ENCODE assay signal across 23 cellular contexts in genomic region chr9:34119713-34120112, GRCh38. TPM values are rescaled to one million over a fixed set of nuclear protein-coding genes. Genes with fewer than 3 reads are reported as not detected.
A peak's percentile ranks its signal among the peaks of the same experiment; 100 is the strongest.
DNase-seq lines count a peak whose midpoint lies in the region; ATAC-seq, FAIRE-seq and TF ChIP-seq lines count a peak whose summit lies in the region.
"Had no signal": no experiment of that assay in that cellular context is flagged by ENCODE, and none has a peak within 500 bp of the region (broad histone marks: within the 10 kb centered on the region; RNA-seq: fewer than 3 reads in every experiment).

No MANE protein-coding gene starts in this region.

- no TSS peak for BruUV-seq in HepG2 (replicated peaks; lab: Mats Ljungman, UMichigan)

- H4K20me1 ChIP-seq in HepG2 (ENCODE audit: insufficient read depth, low read length) = no peaks in the 10 kb centered on the region

- no peak for FAIRE-seq in HepG2 (lab: Jason Lieb, UNC)
- FAIRE-seq: A204.1, GM12891, GM18507, H54 had no signal

- intact Hi-C loops in HepG2 (cut with micrococcal nuclease; ENCODE audit: unreplicated experiment) = no loop called here
- intact Hi-C loops in right lobe of liver (cut with DNase I) = no loop called here
- intact Hi-C loops in spleen (cut with DNase I; ENCODE audit: low total_unique reads) = loop anchor here (10.0 kb wide), 1 partner anchor 55 kb away; the partner anchor contains the start of gene UBAP1

- peaks cover 28% of the 10 kb centered on the region for H3K4me1 ChIP-seq in HepG2 (ENCODE audit: insufficient read depth, low read length)
- H3K4me1 ChIP-seq in right lobe of liver = peaks cover 0 to 15% (median 3%) of the 10 kb centered on the region in 4 donors
- peaks cover 22 to 58% (median 33%) of the 10 kb centered on the region in 6 donors for H3K4me1 ChIP-seq in spleen

- H2AFZ ChIP-seq in HepG2 (ENCODE audit: low read length) = no peak overlapping the region

- ATAC-seq in HepG2 (no peak), right lobe of liver (no peak), HG03159 (IDR thresholded peaks at IDR 0.05; ENCODE audit: unreplicated experiment) (no peak)

- H3K9ac ChIP-seq in HepG2 (ENCODE audit: insufficient read depth, low read depth, low read length) = no peak overlapping the region
- H3K9ac ChIP-seq: BLaER1 treated with 17β-estradiol and CSF1 and Interleukin-3, amounts not matched to agents 10 nM and 100 nM had no signal

- no peak overlapping the region for H3K27ac ChIP-seq in HepG2 (ENCODE audit: extremely low read length, insufficient read depth, low read length)
- no peak overlapping the region for H3K27ac ChIP-seq in right lobe of liver
- no peak overlapping the region for H3K27ac ChIP-seq in spleen
- H3K27ac ChIP-seq: 22Rv1; BLaER1 treated with 17β-estradiol and CSF1 and Interleukin-3, amounts not matched to agents 10 nM and 100 nM had no signal

- TF ChIP-seq RAD21 in HepG2 (CRISPR knock-in tag; IDR thresholded peaks at IDR 0.05) = no peak

- WGBS in HepG2 (ENCODE audit: low lambda C conversion rate) = 98% methylated on average over 3 of the region's 3 CpGs
- WGBS in right lobe of liver (ENCODE audit: insufficient coverage, low coverage, low lambda C conversion rate, missing lambda C conversion rate) = 100% methylated on average over 2 of the region's 3 CpGs
- WGBS in spleen, 5 donors = 86 to 100% (median 92%) methylated on average over 3 of the region's 3 CpGs

- in situ Hi-C loops in HepG2 (cut with HindIII; ENCODE audit: extremely low pct_ligation_motif_present, low pct_unique_long_range_greater_than_20kb) = loop anchor here (10.0 kb wide), 1 partner anchor 135 kb away; no protein-coding TSS in a partner anchor

- CTCF ChIA-PET in HepG2 (lab: Yijun Ruan, JAX; ENCODE audit: low intra/inter-chr PET ratio, low total read pairs) = no interaction called here

- POLR2A ChIA-PET in HepG2 (lab: Yijun Ruan, JAX) = no interaction called here

- H3K27me3 ChIP-seq in HepG2 (ENCODE audit: control insufficient read depth in 1 of 2, insufficient read depth in 2 of 2, low read length in 2 of 2) (no peaks in the 10 kb centered on the region), right lobe of liver (no peaks in the 10 kb centered on the region), spleen (replicated peaks in 1 of 7) (peaks cover 0 to 74% (median 0%) of the 10 kb centered on the region in 7 donors)
- H3K27me3 ChIP-seq: BE2C; BLaER1 treated with 17β-estradiol and CSF1 and Interleukin-3, amounts not matched to agents 10 nM and 100 nM had no signal

- H3K9me3 ChIP-seq in HepG2 (ENCODE audit: low read length) (no peaks in the 10 kb centered on the region), right lobe of liver (no peaks in the 10 kb centered on the region), spleen (no peaks in the 10 kb centered on the region)
- H3K9me3 ChIP-seq: BE2C; BLaER1 treated with 17β-estradiol and CSF1 and Interleukin-3, amounts not matched to agents 10 nM and 100 nM; HAP-1 had no signal

- DNase-seq in HepG2 (ENCODE audit: low spot score) = no peak
- DNase-seq in right lobe of liver = no peak
- peak; percentile 2 for DNase-seq in mesenteric fat pad (ENCODE audit: low spot score)
- DNase-seq in spleen = peak; percentile 7
- no peak for DNase-seq in activated CD4-positive, alpha-beta T cell treated with anti-CD3 and anti-CD28 coated beads, Interleukin-2, amount 50 U/mL, for 1 hour
- DNase-seq: AML-193; BE2C; Calu3; CD4-positive, alpha-beta T cell; CD8-positive, alpha-beta memory T cell; COR-L47; DMS53; DMS79 treated with DMSO at 0.1 percent for 48 hours; GF-D8; GOT3 had no signal

- no peak overlapping the region for H3K4me2 ChIP-seq in HepG2 (ENCODE audit: low read depth, low read length)
- H3K4me2 ChIP-seq: BLaER1 treated with 17β-estradiol and CSF1 and Interleukin-3, amounts not matched to agents 10 nM and 100 nM had no signal

- H3K4me3 ChIP-seq in HepG2 (replicated peaks in 1 of 3; ENCODE audit: insufficient read depth in 1 of 3, low read depth in 2 of 3, low read length in 3 of 3) (no peak overlapping the region), right lobe of liver (no peak overlapping the region), spleen (no peak overlapping the region)
- H3K4me3 ChIP-seq: BLaER1 treated with 17β-estradiol and CSF1 and Interleukin-3, amounts not matched to agents 10 nM and 100 nM; HAP-1 had no signal

- no peak for TF ChIP-seq EP300 in HepG2 (IDR thresholded peaks at IDR 0.05; ENCODE audit: low read depth in 2 of 2, low read length in 2 of 2)
- no peak for TF ChIP-seq EP300 in HepG2 (CRISPR knock-in tag; IDR thresholded peaks at IDR 0.05; ENCODE audit: borderline replicate concordance)

- H3K36me3 ChIP-seq in HepG2 (replicated peaks in 1 of 2; ENCODE audit: control insufficient read depth in 1 of 2, insufficient read depth in 2 of 2, low read length in 2 of 2) (peaks cover 8 to 31% of the 10 kb centered on the region in 2 experiments), right lobe of liver (peaks cover 0 to 18% (median 3%) of the 10 kb centered on the region in 4 donors), spleen (peaks cover 0 to 89% (median 24%) of the 10 kb centered on the region in 6 donors)

- TF ChIP-seq POLR2A in HepG2 (IDR thresholded peaks at IDR 0.05; ENCODE audit: insufficient read depth in 1 of 2, low read depth in 2 of 2, low read length in 2 of 2) (no peak), right lobe of liver (IDR thresholded peaks at IDR 0.05) (no peak), spleen (IDR thresholded peaks at IDR 0.05) (no peak)

- TF ChIP-seq CTCF in HepG2 (CRISPR knock-in tag; IDR thresholded peaks at IDR 0.05) (no peak), right lobe of liver (IDR thresholded peaks at IDR 0.05) (no peak), spleen (IDR thresholded peaks at IDR 0.05 in 8 of 11, conservative IDR thresholded peaks at IDR 0.05 in 3 of 11) (no peak)

- H3K79me2 ChIP-seq in HepG2 (ENCODE audit: insufficient read depth, low read length) = peaks cover 34% of the 10 kb centered on the region

TF ChIP-seq in HepG2, 621 proteins besides CTCF, POLR2A, EP300 and RAD21 (continues in another document):
- TF ChIP-seq ZNF121 (CRISPR knock-in tag; IDR thresholded peaks at IDR 0.05) = peak; percentile 55; the same call in 1 of the 2 replicates
- TF ChIP-seq SMAD1 (CRISPR knock-in tag; IDR thresholded peaks at IDR 0.05; ENCODE audit: borderline replicate concordance, low read depth) = no peak

RNA-seq across cellular contexts. Expression of gene DCAF12, which starts 6.8 kb away (rescaled TPM):
- total RNA-seq in HepG2 (2016; rRNA removed; fragmentation: Illumina TruSeq; extraction: Trizol) (26.8 and 36.6 TPM in 2 replicates), right lobe of liver (10 to 100 TPM; 14.9 to 21.0 (median 17.5) TPM), mesenteric fat pad (32.3 TPM), spleen (100 to 1,000 TPM in 1 of 7 donors, 10 to 100 TPM in 6; 36.5 to 107 (median 38.6) TPM)
- 5.5 and 5.9 TPM in 2 replicates for total RNA-seq in HepG2 (2016; cell fraction: cytosol; rRNA removed; fragmentation: Illumina TruSeq; extraction: Trizol; ENCODE audit: low read depth)
- 26.7 and 35.4 TPM in 2 replicates for total RNA-seq in HepG2 (2016; cell fraction: insoluble cytoplasmic fraction; rRNA removed; fragmentation: Illumina TruSeq; extraction: Trizol)
- total RNA-seq in HepG2 (2016; cell fraction: membrane; rRNA removed; fragmentation: Illumina TruSeq; extraction: Trizol) = 22.9 and 23.0 TPM in 2 replicates
- total RNA-seq in HepG2 (2016; cell fraction: nucleus; rRNA removed; fragmentation: Illumina TruSeq; extraction: Trizol) = 17.6 and 18.2 TPM in 2 replicates
- polyA plus RNA-seq in HepG2 (2011; rRNA removed) (37.4 and 38.8 TPM in 2 replicates), spleen (10 to 100 TPM in 2 of 3 donors, 1 to 10 TPM in 1; 5.6 to 12.9 (median 11.2) TPM)
- polyA plus RNA-seq in HepG2 (2011; cell fraction: cytosol; rRNA removed) = 24.7 and 32.7 TPM in 2 replicates
- 15.0 and 20.8 TPM in 2 replicates for polyA plus RNA-seq in HepG2 (2011; cell fraction: nucleus; rRNA removed)
- 24.8 and 25.9 TPM in 2 replicates for polyA plus RNA-seq in HepG2 (2012)
- polyA plus RNA-seq in HepG2 (2016; cell fraction: cytosol; fragmentation: Illumina TruSeq; extraction: Trizol; ENCODE audit: low read depth) = 2.7 and 3.0 TPM in 2 replicates
- 47.0 and 48.8 TPM in 2 replicates for polyA plus RNA-seq in HepG2 (2016; cell fraction: insoluble cytoplasmic fraction; fragmentation: Illumina TruSeq; extraction: Trizol; ENCODE audit: low read depth)
- polyA plus RNA-seq in HepG2 (2016; cell fraction: membrane; fragmentation: Illumina TruSeq; extraction: Trizol; ENCODE audit: low read depth) = 14.1 and 14.3 TPM in 2 replicates
- polyA plus RNA-seq in HepG2 (2016; cell fraction: nucleus; fragmentation: Illumina TruSeq; extraction: Trizol; ENCODE audit: insufficient read depth, low read depth) = 24.1 and 24.6 TPM in 2 replicates
- 59.5 and 125 TPM in 2 replicates for polyA minus RNA-seq in HepG2 (2011; rRNA and poly(A)+ RNA removed; ENCODE audit: low replicate concordance)
- polyA minus RNA-seq in HepG2 (2011; cell fraction: cytosol; rRNA and poly(A)+ RNA removed) = 19.9 and 21.3 TPM in 2 replicates
- 24.5 and 30.1 TPM in 2 replicates for polyA minus RNA-seq in HepG2 (2011; cell fraction: nucleus; rRNA and poly(A)+ RNA removed)

RNA-seq across cellular contexts. Expression of gene UBAP1, which starts 59.1 kb away (rescaled TPM):
- 19.5 and 25.0 TPM in 2 replicates for total RNA-seq in HepG2 (2016; rRNA removed; fragmentation: Illumina TruSeq; extraction: Trizol)
- 11.2 and 12.8 TPM in 2 replicates for total RNA-seq in HepG2 (2016; cell fraction: cytosol; rRNA removed; fragmentation: Illumina TruSeq; extraction: Trizol; ENCODE audit: low read depth)
- 20.1 and 22.4 TPM in 2 replicates for total RNA-seq in HepG2 (2016; cell fraction: insoluble cytoplasmic fraction; rRNA removed; fragmentation: Illumina TruSeq; extraction: Trizol)
- total RNA-seq in HepG2 (2016; cell fraction: membrane; rRNA removed; fragmentation: Illumina TruSeq; extraction: Trizol) = 30.4 and 31.7 TPM in 2 replicates
- 10.6 and 14.8 TPM in 2 replicates for total RNA-seq in HepG2 (2016; cell fraction: nucleus; rRNA removed; fragmentation: Illumina TruSeq; extraction: Trizol)
- 39.9 and 40.5 TPM in 2 replicates for polyA plus RNA-seq in HepG2 (2011; rRNA removed)
- polyA plus RNA-seq in HepG2 (2011; cell fraction: cytosol; rRNA removed) = 31.0 and 35.5 TPM in 2 replicates
- polyA plus RNA-seq in HepG2 (2011; cell fraction: nucleus; rRNA removed) = 14.8 and 17.8 TPM in 2 replicates
- polyA plus RNA-seq in HepG2 (2012) = 25.4 and 29.3 TPM in 2 replicates
- polyA plus RNA-seq in HepG2 (2016; cell fraction: cytosol; fragmentation: Illumina TruSeq; extraction: Trizol; ENCODE audit: low read depth) = 12.6 and 14.8 TPM in 2 replicates
- polyA plus RNA-seq in HepG2 (2016; cell fraction: insoluble cytoplasmic fraction; fragmentation: Illumina TruSeq; extraction: Trizol; ENCODE audit: low read depth) = 38.0 and 43.8 TPM in 2 replicates
- polyA plus RNA-seq in HepG2 (2016; cell fraction: membrane; fragmentation: Illumina TruSeq; extraction: Trizol; ENCODE audit: low read depth) = 35.6 and 36.0 TPM in 2 replicates
- 27.9 and 28.4 TPM in 2 replicates for polyA plus RNA-seq in HepG2 (2016; cell fraction: nucleus; fragmentation: Illumina TruSeq; extraction: Trizol; ENCODE audit: insufficient read depth, low read depth)
- polyA minus RNA-seq in HepG2 (2011; rRNA and poly(A)+ RNA removed; ENCODE audit: low replicate concordance) = 46.0 and 93.6 TPM in 2 replicates
- 21.2 and 24.1 TPM in 2 replicates for polyA minus RNA-seq in HepG2 (2011; cell fraction: cytosol; rRNA and poly(A)+ RNA removed)
- polyA minus RNA-seq in HepG2 (2011; cell fraction: nucleus; rRNA and poly(A)+ RNA removed) = 14.9 and 19.9 TPM in 2 replicates
- total RNA-seq in right lobe of liver = 10 to 100 TPM; 24.3 to 38.1 (median 29.7) TPM
- total RNA-seq in mesenteric fat pad = 56.0 TPM
- total RNA-seq in spleen = 10 to 100 TPM; 37.4 to 56.0 (median 44.9) TPM
- polyA plus RNA-seq in spleen = 10 to 100 TPM; 17.3 to 25.7 (median 20.2) TPM

Comparison
In these comparisons a context has a peak if more than half of its experiments do, and no peak if none do; other contexts are left out.
1. DNase-seq: peak in mesenteric fat pad (single experiment) and spleen (single experiment); none in HepG2 (single experiment), right lobe of liver (0 of 3) and activated CD4-positive, alpha-beta T cell treated with anti-CD3 and anti-CD28 coated beads, Interleukin-2, amount 50 U/mL, for 1 hour (single experiment).